Comparison of ENCODE assay signal across 10 cellular contexts in genomic region chr22:22899342-22900080, GRCh38. TPM values are rescaled to one million over a fixed set of nuclear protein-coding genes. Genes with fewer than 3 reads are reported as not detected.
DNase-seq lines count a peak whose midpoint lies in the region; ATAC-seq, FAIRE-seq and TF ChIP-seq lines count a peak whose summit lies in the region.
"Not testable (repeated sequence)": the region's sequence is repeated elsewhere in the genome, so short reads cannot be mapped to it uniquely, and the experiment has no call there.
"Had no signal": no experiment of that assay in that cellular context is flagged by ENCODE, and none has a peak within 500 bp of the region (broad histone marks: within the 10 kb centered on the region; RNA-seq: fewer than 3 reads in every experiment).

No MANE protein-coding gene starts in this region.

- not testable (repeated sequence) for H3K27me3 ChIP-seq in GM12878 (replicated peaks in 1 of 2; ENCODE audit: control insufficient read depth in 2 of 2, insufficient read depth in 2 of 2, low read length in 1 of 2); sigmoid colon

- H3K27ac Mint-ChIP-seq in CD14-positive monocyte, result peak overlapping the region in 1 of 7 donors; percentile 32
- H3K27ac Mint-ChIP-seq in stimulated activated naive CD8-positive, alpha-beta T cell treated with anti-CD3 and anti-CD28 coated beads, Interleukin-15, Interleukin-2, amounts not matched to agents 100 ng/mL and 50 ng/mL, for 24 hours, result not testable (repeated sequence)

- RAD21 ChIA-PET in GM12878 (lab: Charles Lee; ENCODE audit: unreplicated experiment), result not testable (repeated sequence)

- H4K20me1 ChIP-seq in OCI-LY7 (ENCODE audit: insufficient read depth, low read length); GM12878 (ENCODE audit: control insufficient read depth, insufficient read depth): not testable (repeated sequence)

- H3K36me3 Mint-ChIP-seq in CD14-positive monocyte; stimulated activated naive CD8-positive, alpha-beta T cell treated with anti-CD3 and anti-CD28 coated beads, Interleukin-15, Interleukin-2, amounts not matched to agents 100 ng/mL and 50 ng/mL, for 24 hours (ENCODE audit: low read depth): not testable (repeated sequence)

- not testable (repeated sequence) for H3K9me2 ChIP-seq in OCI-LY7 (ENCODE audit: insufficient read depth, low read length)

- BruUV-seq in OCI-LY7 (replicated peaks; lab: Mats Ljungman, UMichigan); GM12878 (replicated peaks; lab: Mats Ljungman, UMichigan): not testable (repeated sequence)

- intact Hi-C loops in CD14-positive monocyte (cut with micrococcal nuclease); OCI-LY7 (cut with micrococcal nuclease; ENCODE audit: unreplicated experiment); sigmoid colon (cut with DNase I): not testable (repeated sequence)
- intact Hi-C loops in GM12878 (cut with micrococcal nuclease; ENCODE audit: unreplicated experiment), result loop anchor here (5.0 kb wide), 1 partner anchor 87 kb away; no protein-coding TSS in a partner anchor

- peak overlapping the region; percentile 60; the same call in 1 of the 2 replicates for H3K9ac ChIP-seq in GM12878 (ENCODE audit: control insufficient read depth, insufficient read depth, low read length)

- H3K4me3 ChIP-seq in OCI-LY7 (ENCODE audit: low read depth, low read length, poor library complexity, severe bottlenecking); GM12878; sigmoid colon: not testable (repeated sequence)

- in situ Hi-C loops in GM12878 (cut with MboI), result loop anchor here (5.0 to 25.0 kb wide), 2 partner anchors 43 to 1187 kb away; no protein-coding TSS in a partner anchor

- H3K4me1 Mint-ChIP-seq in CD14-positive monocyte, result peaks cover 20% of the 10 kb centered on the region
- H3K4me1 Mint-ChIP-seq in stimulated activated naive CD8-positive, alpha-beta T cell treated with anti-CD3 and anti-CD28 coated beads, Interleukin-15, Interleukin-2, amounts not matched to agents 100 ng/mL and 50 ng/mL, for 24 hours (ENCODE audit: low read depth), result not testable (repeated sequence)

- not testable (repeated sequence) for TF ChIP-seq POLR2A in GM12878 (IDR thresholded peaks at IDR 0.05; ENCODE audit: low read depth, low read length); sigmoid colon (IDR thresholded peaks at IDR 0.05)

- not testable (repeated sequence) for TF ChIP-seq CTCF in CD14-positive monocyte (IDR thresholded peaks at IDR 0.05); OCI-LY7 (conservative IDR thresholded peaks at IDR 0.05; ENCODE audit: low read length); GM12878 (IDR thresholded peaks at IDR 0.05 in 2 of 3, conservative IDR thresholded peaks at IDR 0.05 in 1 of 3; ENCODE audit: control insufficient read depth in 2 of 3, extremely low read depth in 1 of 3, insufficient read depth in 1 of 3, low read depth in 3 of 3, low read length in 3 of 3); sigmoid colon (IDR thresholded peaks at IDR 0.05)

- H3K27me3 Mint-ChIP-seq in CD14-positive monocyte (ENCODE audit: low read depth in 3 of 3), result peaks cover 3 to 10% (median 4%) of the 10 kb centered on the region in 3 donors
- peaks cover 10% of the 10 kb centered on the region for H3K27me3 Mint-ChIP-seq in stimulated activated naive CD8-positive, alpha-beta T cell treated with anti-CD3 and anti-CD28 coated beads, Interleukin-15, Interleukin-2, amounts not matched to agents 100 ng/mL and 50 ng/mL, for 24 hours

- SMC1A ChIA-PET in GM12878 (lab: Charles Lee; ENCODE audit: uncharacterized antibody, unreplicated experiment), result not testable (repeated sequence)

- POLR2A ChIA-PET in OCI-LY7 (lab: Charles Lee); GM12878 (lab: Charles Lee): not testable (repeated sequence)

- not testable (repeated sequence) for H2AFZ ChIP-seq in OCI-LY7 (ENCODE audit: low read length); GM12878 (ENCODE audit: control insufficient read depth, low read depth, low read length)

- 48% methylated on average over 3 of the region's 9 CpGs for WGBS in GM12878 (ENCODE audit: insufficient coverage, insufficient replicate concordance, low lambda C conversion rate, missing lambda C conversion rate)
- WGBS in sigmoid colon, 2 donors, result 66 to 72% methylated on average over 7 to 9 of the region's 9 CpGs

- not testable (repeated sequence) for H3K9me3 Mint-ChIP-seq in CD14-positive monocyte; stimulated activated naive CD8-positive, alpha-beta T cell treated with anti-CD3 and anti-CD28 coated beads, Interleukin-15, Interleukin-2, amounts not matched to agents 100 ng/mL and 50 ng/mL, for 24 hours

- DNase-seq in CD14-positive monocyte (ENCODE audit: low spot score), result peak; percentile 34
- DNase-seq in GM19239 (ENCODE audit: insufficient read length, low spot score); OCI-LY7 (ENCODE audit: low spot score); GM12878 (ENCODE audit: low read depth, low spot score): not testable (repeated sequence)
- peak; percentile 82 for DNase-seq in mesenteric fat pad (ENCODE audit: low spot score)
- peak; percentile 25 for DNase-seq in sigmoid colon

- TF ChIP-seq RAD21 in GM12878 (IDR thresholded peaks at IDR 0.05; ENCODE audit: insufficient read depth, low read depth, low read length), result not testable (repeated sequence)

- FAIRE-seq in GM19239 (lab: Jason Lieb, UNC) (peak; percentile 45), GM12878 (lab: Jason Lieb, UNC) (peak; percentile 64)

- H3K79me2 ChIP-seq in OCI-LY7 (ENCODE audit: insufficient read depth, low read depth, low read length); GM12878 (ENCODE audit: control insufficient read depth, insufficient read depth, low read length): not testable (repeated sequence)

- CTCF ChIA-PET in OCI-LY7 (lab: Charles Lee; ENCODE audit: unreplicated experiment); GM12878 (lab: Yijun Ruan, JAX): not testable (repeated sequence)

- not testable (repeated sequence) for H3K4me3 Mint-ChIP-seq in CD14-positive monocyte
- H3K4me3 Mint-ChIP-seq in stimulated activated naive CD8-positive, alpha-beta T cell treated with anti-CD3 and anti-CD28 coated beads, Interleukin-15, Interleukin-2, amounts not matched to agents 100 ng/mL and 50 ng/mL, for 24 hours, result peak overlapping the region; percentile 12

- H3K4me1 ChIP-seq in OCI-LY7 (ENCODE audit: insufficient read depth, low read length, poor library complexity, severe bottlenecking) (peaks cover 89% of the 10 kb centered on the region), GM12878 (ENCODE audit: control insufficient read depth, insufficient read depth, low read length) (peaks cover 23% of the 10 kb centered on the region)
- not testable (repeated sequence) for H3K4me1 ChIP-seq in sigmoid colon

- ATAC-seq in GM12878, result not testable (repeated sequence)

- H3K4me2 ChIP-seq in OCI-LY7 (ENCODE audit: low read length), result peak overlapping the region; percentile 16; the same call in 1 of the 2 replicates
- not testable (repeated sequence) for H3K4me2 ChIP-seq in GM12878 (ENCODE audit: control insufficient read depth, insufficient read depth)

- H3K9me3 ChIP-seq in OCI-LY7 (ENCODE audit: low read length); GM12878 (replicated peaks; ENCODE audit: control insufficient read depth, insufficient read depth, low read length); sigmoid colon: not testable (repeated sequence)

- H3K36me3 ChIP-seq in OCI-LY7 (ENCODE audit: insufficient read depth, low read length), result peaks cover 46% of the 10 kb centered on the region
- H3K36me3 ChIP-seq in GM12878 (ENCODE audit: control insufficient read depth in 2 of 2, insufficient read depth in 2 of 2, low read length in 1 of 2); sigmoid colon: not testable (repeated sequence)

- not testable (repeated sequence) for TF ChIP-seq EP300 in GM12878 (IDR thresholded peaks at IDR 0.05; ENCODE audit: borderline replicate concordance in 1 of 2, control insufficient read depth in 1 of 2, low read depth in 2 of 2, low read length in 2 of 2); sigmoid colon (IDR thresholded peaks at IDR 0.05)

- H3K27ac ChIP-seq in OCI-LY7 (ENCODE audit: low read depth, low read length, poor library complexity, severe bottlenecking) (peak overlapping the region; percentile 12), GM12878 (ENCODE audit: control insufficient read depth, insufficient read depth) (peak overlapping the region; percentile 74)
- not testable (repeated sequence) for H3K27ac ChIP-seq in sigmoid colon

TF ChIP-seq in GM12878, 131 proteins besides CTCF, POLR2A, EP300 and RAD21:
- TF ChIP-seq POLR2AphosphoS5 (IDR thresholded peaks at IDR 0.05; ENCODE audit: low read length) (peak; percentile 64), SMAD5 (IDR thresholded peaks at IDR 0.05; ENCODE audit: low read depth) (peak; percentile 72; the same call in 1 of the 2 replicates)

RNA-seq across cellular contexts. Expression of gene IGLL5, which starts 11.9 kb away (rescaled TPM):
- polyA plus RNA-seq in CD14-positive monocyte, result under 1 TPM in 1 of 2 donors, not detected in 1; 0.38 TPM
- total RNA-seq in OCI-LY7 (2014; rRNA removed; shearing (Covaris generic)), result 219 TPM in 2 replicates
- total RNA-seq in OCI-LY7 (2022), result 364 and 387 TPM in 2 replicates
- not detected in 2 replicates for total RNA-seq in GM12878 (2013; cell fraction: nucleolus; rRNA removed)
- total RNA-seq in GM12878 (2014; rRNA removed), result not detected in 2 replicates
- total RNA-seq in GM12878 (2014; rRNA removed; fragmentation: Illumina TruSeq; extraction: Trizol), result not detected in 2 replicates
- not detected in 2 replicates for total RNA-seq in GM12878 (2021)
- polyA plus RNA-seq in GM12878 (2011; ENCODE audit: low read depth), result not detected
- polyA plus RNA-seq in GM12878 (2011; rRNA removed), result not detected in 2 replicates
- polyA plus RNA-seq in GM12878 (2011; cell fraction: cytosol; rRNA removed), result not detected in 2 replicates
- not detected in 2 replicates for polyA plus RNA-seq in GM12878 (2011; cell fraction: nucleus; rRNA removed)
- 0.39 and 0.48 TPM in 2 replicates for polyA plus RNA-seq in GM12878 (2012)
- polyA plus RNA-seq in GM12878 (2014; fragmentation: Illumina TruSeq; extraction: Trizol), result not detected in 2 replicates
- polyA plus RNA-seq in GM12878 (2014; fragmentation: Nextera tagmentation; extraction: Ambion mirVana), result not detected
- polyA plus RNA-seq in GM12878 (2014; rRNA removed), result not detected in 2 replicates
- polyA plus RNA-seq in GM12878 (2016; fragmentation: Nextera tagmentation; extraction: Ambion mirVana), result not detected
- polyA minus RNA-seq in GM12878 (2011; rRNA and poly(A)+ RNA removed), result not detected in 2 replicates
- polyA minus RNA-seq in GM12878 (2011; cell fraction: cytosol; rRNA and poly(A)+ RNA removed), result not detected in 2 replicates
- polyA minus RNA-seq in GM12878 (2011; cell fraction: nucleus; rRNA and poly(A)+ RNA removed), result not detected in 2 replicates
- not detected for total RNA-seq in mesenteric fat pad
- under 1 TPM in 1 of 4 donors, not detected in 3; 0.99 TPM for total RNA-seq in sigmoid colon
- polyA plus RNA-seq in sigmoid colon, result 10 to 100 TPM; 10.2 to 39.6 (median 18.3) TPM
- total RNA-seq: H1, HT-29, IMR-90 had no signal
- polyA plus RNA-seq: H1, IMR-90 had no signal

Comparison
In these comparisons a context has a peak if more than half of its experiments do, and no peak if none do; other contexts are left out.
1. RNA of gene IGLL5, which starts 11.9 kb away (total RNA-seq): 219 to 387 TPM in OCI-LY7; not detected in mesenteric fat pad (single experiment), not detected in GM12878 and 0.99 TPM in sigmoid colon; every median in the first group is over 100 times any median in the second.